Comparison of ENCODE assay signal across 1 cellular context in genomic region chr10:98438715-98439114, GRCh38.
TF ChIP-seq lines count a peak whose summit lies in the region.

No MANE protein-coding gene starts in this region.

TF ChIP-seq in GM23338, 12 proteins besides CTCF, POLR2A, EP300 and RAD21:
- TF ChIP-seq POLR2AphosphoS5 (IDR thresholded peaks at IDR 0.05; ENCODE audit: low read depth), result no peak
